Comparison of ENCODE assay signal across 8 cellular contexts in genomic region chr2:39435254-39435653, GRCh38. TPM values are rescaled to one million over a fixed set of nuclear protein-coding genes. Genes with fewer than 3 reads are reported as not detected.
DNase-seq lines count a peak whose midpoint lies in the region; ATAC-seq and TF ChIP-seq lines count a peak whose summit lies in the region.

No MANE protein-coding gene starts in this region.

- H2BK120ac ChIP-seq in neuronal stem cell (ENCODE audit: low read depth, low read length), result no peak overlapping the region

- no peaks in the 10 kb centered on the region for H3K9me3 Mint-ChIP-seq in CD8-positive, alpha-beta T cell

- no peaks in the 10 kb centered on the region for H3K27me3 Mint-ChIP-seq in CD8-positive, alpha-beta T cell (ENCODE audit: low read depth)

- POLR2A ChIA-PET in CD8-positive, alpha-beta T cell (lab: Charles Lee), result no interaction called here

- no peak for TF ChIP-seq CTCF in CD8-positive, alpha-beta T cell (IDR thresholded peaks at IDR 0.05)

- H3K9ac ChIP-seq in neuronal stem cell (ENCODE audit: low read depth, low read length, poor library complexity), result no peak overlapping the region

- H2BK15ac ChIP-seq in neuronal stem cell (ENCODE audit: low read length), result no peak overlapping the region

- no peak overlapping the region for H3K27ac ChIP-seq in CD8-positive, alpha-beta T cell (ENCODE audit: low read depth, low read length)
- H3K27ac ChIP-seq in neuronal stem cell (replicated peaks; ENCODE audit: low read length), result no peak overlapping the region

- no peaks in the 10 kb centered on the region for H3K9me3 ChIP-seq in CD8-positive, alpha-beta T cell (ENCODE audit: low read length)
- H3K9me3 ChIP-seq in neuronal stem cell (replicated peaks in 1 of 2; ENCODE audit: control insufficient read depth in 2 of 2, insufficient read depth in 1 of 2, low read depth in 1 of 2, low read length in 2 of 2), result peaks cover 0 to 19% of the 10 kb centered on the region in 2 donors

- no peak overlapping the region for H4K91ac ChIP-seq in neuronal stem cell (ENCODE audit: low read depth, low read length, poor library complexity)

- no peaks in the 10 kb centered on the region for H3K79me1 ChIP-seq in neuronal stem cell (ENCODE audit: low read depth, low read length)

- H3K4me2 ChIP-seq in neuronal stem cell (ENCODE audit: insufficient read depth, low read length, poor library complexity, severe bottlenecking), result peak overlapping the region; percentile 41

- peak overlapping the region; percentile 34 for H3K27ac Mint-ChIP-seq in CD8-positive, alpha-beta T cell

- H2BK5ac ChIP-seq in neuronal stem cell (ENCODE audit: low read length), result no peak overlapping the region

- ATAC-seq in CD8-positive, alpha-beta T cell, result no peak
- ATAC-seq in HG03439 (IDR thresholded peaks at IDR 0.05; ENCODE audit: unreplicated experiment) (no peak), GM18505 (IDR thresholded peaks at IDR 0.05; ENCODE audit: unreplicated experiment) (no peak)

- TF ChIP-seq POLR2A in GM18505 (IDR thresholded peaks at IDR 0.05; ENCODE audit: borderline replicate concordance, extremely low read depth, insufficient read depth, insufficient read length), result no peak

- H3K4me3 ChIP-seq in CD8-positive, alpha-beta T cell (ENCODE audit: low read depth, low read length), result no peak overlapping the region
- H3K4me3 ChIP-seq in neuronal stem cell (ENCODE audit: low read length in 2 of 2), result peak overlapping the region in 1 of 2 donors; percentile 80

- no peaks in the 10 kb centered on the region for H3K36me3 Mint-ChIP-seq in CD8-positive, alpha-beta T cell

- no peak overlapping the region for H2BK12ac ChIP-seq in neuronal stem cell (ENCODE audit: low read length)

- no peak overlapping the region for H4K8ac ChIP-seq in neuronal stem cell (ENCODE audit: low read depth, low read length)

- no peak overlapping the region for H3K14ac ChIP-seq in neuronal stem cell (ENCODE audit: low read length)

- no CpG with 5 or more reads among the region's 8 CpGs for WGBS in neuronal stem cell (ENCODE audit: extremely low coverage in 2 of 2, insufficient read length in 2 of 2, insufficient replicate concordance in 1 of 2), 2 donors

- H3K4me3 Mint-ChIP-seq in CD8-positive, alpha-beta T cell, result peak overlapping the region; percentile 90

- no peak overlapping the region for H2AFZ ChIP-seq in neuronal stem cell (ENCODE audit: low read length)

- H2AK5ac ChIP-seq in neuronal stem cell (ENCODE audit: low read depth, low read length), result no peak overlapping the region

- CTCF ChIA-PET in CD8-positive, alpha-beta T cell (lab: Charles Lee), result no interaction called here

- H3K4me1 Mint-ChIP-seq in CD8-positive, alpha-beta T cell (ENCODE audit: low read depth), result peaks cover 60% of the 10 kb centered on the region

- no peaks in the 10 kb centered on the region for H3K27me3 ChIP-seq in CD8-positive, alpha-beta T cell (ENCODE audit: insufficient read depth, low read length)
- no peaks in the 10 kb centered on the region for H3K27me3 ChIP-seq in neuronal stem cell (ENCODE audit: control insufficient read depth in 3 of 3, insufficient read depth in 3 of 3, low read depth in 1 of 3, low read length in 3 of 3)

- no peak overlapping the region for H3K23ac ChIP-seq in neuronal stem cell (ENCODE audit: low read depth, low read length, poor library complexity)

- H3K18ac ChIP-seq in neuronal stem cell (ENCODE audit: low read length), result no peak overlapping the region

- no peaks in the 10 kb centered on the region for H3K36me3 ChIP-seq in CD8-positive, alpha-beta T cell (ENCODE audit: insufficient read depth, low read length)
- H3K36me3 ChIP-seq in neuronal stem cell (replicated peaks in 1 of 2; ENCODE audit: control insufficient read depth in 2 of 2, insufficient read depth in 2 of 2, low read length in 2 of 2), result peaks cover 0 to 29% of the 10 kb centered on the region in 2 donors

- no peak overlapping the region for H3K4ac ChIP-seq in neuronal stem cell (ENCODE audit: low read length)

- peaks cover 22% of the 10 kb centered on the region for H3K4me1 ChIP-seq in CD8-positive, alpha-beta T cell (ENCODE audit: insufficient read depth, low read length)
- peaks cover 9 to 19% of the 10 kb centered on the region in 2 donors for H3K4me1 ChIP-seq in neuronal stem cell (ENCODE audit: control insufficient read depth in 2 of 2, insufficient read depth in 1 of 2, low read depth in 1 of 2, low read length in 2 of 2)

- intact Hi-C loops in CD8-positive, alpha-beta T cell (cut with DNase I, micrococcal nuclease), result loop anchor here in 1 of 2 experiments (5.0 kb wide), 2 partner anchors 313 to 833 kb away; partner anchors contain the start of genes HNRNPLL and SOS1

- no peak for DNase-seq in CD8-positive, alpha-beta T cell
- DNase-seq in NCI-H82 (lab: John Stamatoyannopoulos, UW), result peak; percentile 92
- peak; percentile 49 for DNase-seq in ecto neural progenitor cell (ENCODE audit: low spot score)
- DNase-seq in neuronal stem cell (ENCODE audit: low spot score), result peak; percentile 14
- no peak for DNase-seq in superior temporal gyrus (ENCODE audit: extremely low spot score)
- DNase-seq in NCI-H1105 (lab: John Stamatoyannopoulos, UW), result no peak

RNA-seq across cellular contexts. Expression of gene MAP4K3, which starts 1.8 kb away (rescaled TPM):
- total RNA-seq in CD8-positive, alpha-beta T cell, result 10 to 100 TPM; 15.0 to 19.8 TPM
- 14.8 TPM for polyA plus RNA-seq in neuronal stem cell (2013, experiment 1 of 2)
- polyA plus RNA-seq in neuronal stem cell (2013, experiment 2 of 2), result 15.6 TPM

Comparison
In these comparisons a context has a peak if more than half of its experiments do, and no peak if none do; other contexts are left out.
1. DNase-seq: peak in NCI-H82 (single experiment), ecto neural progenitor cell (single experiment) and neuronal stem cell (single experiment); none in CD8-positive, alpha-beta T cell (0 of 7), superior temporal gyrus (single experiment) and NCI-H1105 (single experiment).